7 cellular contexts compared by ENCODE assay signal in genomic region chr7:101121996-101122932, GRCh38. TPM values are rescaled to one million over a fixed set of nuclear protein-coding genes. Genes with fewer than 3 reads are reported as not detected.
A peak's percentile ranks its signal among the peaks of the same experiment; 100 is the strongest.
DNase-seq lines count a peak whose midpoint lies in the region; ATAC-seq and TF ChIP-seq lines count a peak whose summit lies in the region.

No MANE protein-coding gene starts in this region.

- no peak for TF ChIP-seq EP300 in esophagus muscularis mucosa (IDR thresholded peaks at IDR 0.05)

- no peaks in the 10 kb centered on the region for H3K9me3 ChIP-seq in esophagus muscularis mucosa

- H3K27me3 Mint-ChIP-seq in nephron (ENCODE audit: low read depth), result peaks cover 6% of the 10 kb centered on the region

- intact Hi-C loops in esophagus muscularis mucosa (cut with DNase I), result no loop called here

- H3K4me1 ChIP-seq in esophagus muscularis mucosa, result peaks cover 56 to 61% (median 59%) of the 10 kb centered on the region in 4 donors

- TF ChIP-seq POLR2A in GM19193 (IDR thresholded peaks at IDR 0.05; ENCODE audit: extremely low read depth, insufficient read depth, insufficient read length), result peak; percentile 28
- TF ChIP-seq POLR2A in esophagus muscularis mucosa (IDR thresholded peaks at IDR 0.05; ENCODE audit: low read depth), result no peak

- H3K27ac ChIP-seq in RWPE1 (peak overlapping the region; percentile 97), esophagus muscularis mucosa (replicated peaks in 1 of 4) (peak overlapping the region; percentile 84 to 88 (median 86))

- H3K27ac Mint-ChIP-seq in nephron, result peak overlapping the region; percentile 97 to 99 (median 98)

- peak overlapping the region; percentile 65 to 77 (median 75) for H3K4me3 Mint-ChIP-seq in nephron

- peaks cover 52% of the 10 kb centered on the region for H3K4me1 Mint-ChIP-seq in nephron

- peak overlapping the region; percentile 44 to 57 (median 50) for H3K4me3 ChIP-seq in esophagus muscularis mucosa

- 20% methylated on average over 17 of the region's 17 CpGs for WGBS in esophagus muscularis mucosa

- TF ChIP-seq CTCF in RWPE1 (conservative IDR thresholded peaks at IDR 0.05; ENCODE audit: low read depth) (no peak), esophagus muscularis mucosa (IDR thresholded peaks at IDR 0.05) (no peak), nephron (IDR thresholded peaks at IDR 0.05; ENCODE audit: unreplicated experiment in 3 of 3) (no peak)

- ATAC-seq in GM18873 (IDR thresholded peaks at IDR 0.05; ENCODE audit: low FRiP score, unreplicated experiment), result no peak

- H3K27me3 ChIP-seq in esophagus muscularis mucosa, result no peaks in the 10 kb centered on the region

- no peaks in the 10 kb centered on the region for H3K9me3 Mint-ChIP-seq in nephron

- H3K36me3 ChIP-seq in esophagus muscularis mucosa, result no peaks in the 10 kb centered on the region

- CTCF ChIA-PET in RWPE1 (lab: Yijun Ruan, JAX), result interaction anchor here (0.6 to 0.7 kb wide), 3 partner anchors 34 to 670 kb away, joined by 3 to 4 read pairs (median 3); no protein-coding TSS in a partner anchor

- DNase-seq in RWPE1 (ENCODE audit: low spot score), result peak; percentile 89
- no peak for DNase-seq in esophagus muscularis mucosa (ENCODE audit: extremely low spot score)
- DNase-seq in NCI-H1694 treated with DMSO at 0.1 percent for 48 hours (lab: John Stamatoyannopoulos, UW), result no peak
- DNase-seq in NCI-H2227 treated with DMSO at 0.1 percent for 48 hours (lab: John Stamatoyannopoulos, UW), result no peak

- H3K36me3 Mint-ChIP-seq in nephron (ENCODE audit: low read depth), result no peaks in the 10 kb centered on the region

- POLR2A ChIA-PET in RWPE1 (lab: Yijun Ruan, JAX; ENCODE audit: low non-redundant PET), result interaction anchor here (0.7 kb wide), 1 partner anchor 137 kb away, joined by 3 read pairs; no protein-coding TSS in a partner anchor

RNA-seq across cellular contexts. Expression of gene SERPINE1, which starts 4.6 kb away (rescaled TPM):
- 10 to 100 TPM in 2 of 4 donors, 1 to 10 TPM in 2; 9.4 to 54.2 (median 18.2) TPM for total RNA-seq in esophagus muscularis mucosa

RNA-seq across cellular contexts. Expression of gene AP1S1, which starts 32.0 kb away (rescaled TPM):
- total RNA-seq in esophagus muscularis mucosa, result 10 to 100 TPM; 28.2 to 44.4 (median 35.5) TPM

RNA-seq across cellular contexts. Expression of gene TRIM56, which starts 37.0 kb away (rescaled TPM):
- 10 to 100 TPM; 16.2 to 25.1 (median 22.9) TPM for total RNA-seq in esophagus muscularis mucosa

RNA-seq across cellular contexts. Expression of gene VGF, which starts 43.1 kb away (rescaled TPM):
- under 1 TPM in 3 of 4 donors, not detected in 1; 0.23 to 0.33 (median 0.26) TPM for total RNA-seq in esophagus muscularis mucosa

RNA-seq across cellular contexts. Expression of gene NAT16, which starts 57.8 kb away (rescaled TPM):
- total RNA-seq in esophagus muscularis mucosa, result not detected
